In the genomic region with DNA sequence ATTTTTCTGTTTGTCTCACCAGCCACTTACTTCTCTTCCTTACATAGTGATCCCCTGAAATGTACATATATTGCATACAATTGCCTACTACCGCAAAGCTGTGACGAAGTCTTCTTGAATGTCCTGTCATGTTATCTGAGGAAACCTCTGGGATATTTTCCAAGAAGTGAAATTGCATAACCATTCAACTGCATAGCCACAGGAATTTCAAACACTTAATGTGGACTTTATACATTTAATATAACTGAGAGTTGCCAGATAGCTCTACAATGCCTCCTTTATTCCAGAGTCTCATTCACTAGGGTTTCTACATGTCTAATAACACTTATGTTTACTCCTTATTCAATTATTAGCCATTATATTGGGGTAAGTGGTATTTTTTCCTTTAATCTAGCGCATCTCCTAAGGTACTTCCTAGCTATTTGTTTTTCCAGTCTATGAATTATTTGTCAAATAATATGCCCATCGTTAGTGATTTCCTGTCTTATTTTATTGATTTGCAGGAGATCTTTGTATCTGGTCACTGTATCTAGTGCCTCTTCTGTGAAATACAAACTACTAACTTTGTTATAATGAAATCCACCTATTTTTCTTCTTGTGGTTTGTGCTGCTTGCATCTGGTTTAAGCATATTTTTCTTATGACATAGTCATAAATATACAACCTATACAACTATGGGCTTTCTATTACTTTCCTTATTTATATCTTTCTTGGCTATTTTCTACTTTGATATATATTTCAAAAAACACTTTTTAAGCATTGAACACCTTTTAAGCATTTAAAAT, we compare ENCODE assay signal across 11 cellular contexts.
A peak's percentile ranks its signal among the peaks of the same experiment; 100 is the strongest.
DNase-seq lines count a peak whose midpoint lies in the region; ATAC-seq and TF ChIP-seq lines count a peak whose summit lies in the region.
"Had no signal": no experiment of that assay in that cellular context is flagged by ENCODE, and none has a peak within 500 bp of the region (broad histone marks: within the 10 kb centered on the region; RNA-seq: fewer than 3 reads in every experiment).

No MANE protein-coding gene starts in this region.

- DNase-seq in MCF 10A (ENCODE audit: unreplicated experiment) = peak; percentile 97
- no peak for DNase-seq in breast epithelium (ENCODE audit: low spot score in 2 of 2)
- peak; percentile 36 to 84 for DNase-seq in SW 1271 (lab: John Stamatoyannopoulos, UW)
- peak; percentile 70 to 89 for DNase-seq in foreskin fibroblast
- no peak for DNase-seq in T-helper 2 cell treated with Interferon-gamma antibody and Interleukin-4, amounts not matched to agents 5 μg/mL and 100 μg/mL, for 36 hours (ENCODE audit: low spot score)
- DNase-seq in KG1 (lab: John Stamatoyannopoulos, UW) = no peak
- DNase-seq in cortex of kidney (lab: John Stamatoyannopoulos, UW) = no peak
- DNase-seq: immature natural killer cell, NCI-H1417 treated with DMSO at 0.1 percent for 48 hours had no signal

- no peak overlapping the region for H3K27ac ChIP-seq in breast epithelium

- peaks cover 3% of the 10 kb centered on the region in 2 donors for H3K9me3 ChIP-seq in breast epithelium

- TF ChIP-seq CTCF in MCF 10A (IDR thresholded peaks at IDR 0.05; ENCODE audit: unreplicated experiment) (no peak), breast epithelium (IDR thresholded peaks at IDR 0.05) (no peak), foreskin fibroblast (IDR thresholded peaks at IDR 0.05; ENCODE audit: low read depth, low read length) (no peak)

- no peaks in the 10 kb centered on the region for H3K4me1 ChIP-seq in breast epithelium

- POLR2A ChIA-PET in MCF 10A (lab: Yijun Ruan, JAX) = interaction anchor here (0.6 kb wide), 2 partner anchors 345 to 632 kb away, joined by 3 read pairs; no protein-coding TSS in a partner anchor

- H3K36me3 Mint-ChIP-seq in MCF 10A (ENCODE audit: insufficient read depth, unreplicated experiment) = no peaks in the 10 kb centered on the region
- H3K36me3 Mint-ChIP-seq in T-helper 2 cell treated with Interferon-gamma antibody and Interleukin-4, amounts not matched to agents 5 μg/mL and 100 μg/mL, for 36 hours (ENCODE audit: low read depth) = no peaks in the 10 kb centered on the region

- peaks cover 13% of the 10 kb centered on the region for H3K9me3 Mint-ChIP-seq in MCF 10A (ENCODE audit: unreplicated experiment)
- H3K9me3 Mint-ChIP-seq in T-helper 2 cell treated with Interferon-gamma antibody and Interleukin-4, amounts not matched to agents 5 μg/mL and 100 μg/mL, for 36 hours = peaks cover 4% of the 10 kb centered on the region

- H3K27ac Mint-ChIP-seq in MCF 10A (ENCODE audit: low read depth, unreplicated experiment) = peak overlapping the region; percentile 72
- H3K27ac Mint-ChIP-seq in T-helper 2 cell treated with Interferon-gamma antibody and Interleukin-4, amounts not matched to agents 5 μg/mL and 100 μg/mL, for 36 hours = no peak overlapping the region
- H3K27ac Mint-ChIP-seq: B cell, immature natural killer cell had no signal

- H3K4me3 ChIP-seq in breast epithelium (no peak overlapping the region), foreskin fibroblast (ENCODE audit: low read depth in 1 of 2, low read length in 2 of 2) (no peak overlapping the region)

- no peak for TF ChIP-seq POLR2A in breast epithelium (IDR thresholded peaks at IDR 0.05)

- ATAC-seq in HG03025 (IDR thresholded peaks at IDR 0.05; ENCODE audit: low FRiP score, unreplicated experiment) = no peak

- no peaks in the 10 kb centered on the region for H3K27me3 ChIP-seq in breast epithelium

- no peaks in the 10 kb centered on the region for H3K36me3 ChIP-seq in breast epithelium

- intact Hi-C loops in MCF 10A (cut with micrococcal nuclease) (no loop called here), breast epithelium (cut with DNase I; ENCODE audit: low total_unique reads) (loop anchor here (5.0 kb wide), 1 partner anchor 362 kb away; no protein-coding TSS in a partner anchor)

- CTCF ChIA-PET in MCF 10A (lab: Yijun Ruan, JAX) = interaction anchor here (1.1 kb wide), 1 partner anchor 964 kb away, joined by 3 read pairs; no protein-coding TSS in a partner anchor

- H3K4me1 Mint-ChIP-seq in MCF 10A (ENCODE audit: insufficient read depth, unreplicated experiment) = peaks cover 29% of the 10 kb centered on the region
- no peaks in the 10 kb centered on the region for H3K4me1 Mint-ChIP-seq in T-helper 2 cell treated with Interferon-gamma antibody and Interleukin-4, amounts not matched to agents 5 μg/mL and 100 μg/mL, for 36 hours (ENCODE audit: low read depth)
- H3K4me1 Mint-ChIP-seq: B cell, immature natural killer cell had no signal

- TSS peak; percentile 89 for BruUV-seq in MCF 10A (replicated peaks; lab: Mats Ljungman, UMichigan)

- H3K27me3 Mint-ChIP-seq in MCF 10A (ENCODE audit: insufficient read depth, unreplicated experiment) = no peaks in the 10 kb centered on the region
- H3K27me3 Mint-ChIP-seq in T-helper 2 cell treated with Interferon-gamma antibody and Interleukin-4, amounts not matched to agents 5 μg/mL and 100 μg/mL, for 36 hours (ENCODE audit: low read depth) = no peaks in the 10 kb centered on the region
- H3K27me3 Mint-ChIP-seq: B cell had no signal

- H3K4me3 Mint-ChIP-seq in MCF 10A (ENCODE audit: unreplicated experiment) = peak overlapping the region; percentile 2
- H3K4me3 Mint-ChIP-seq in T-helper 2 cell treated with Interferon-gamma antibody and Interleukin-4, amounts not matched to agents 5 μg/mL and 100 μg/mL, for 36 hours = no peak overlapping the region
- H3K4me3 Mint-ChIP-seq: B cell, immature natural killer cell had no signal

Comparison
In these comparisons a context has a peak if more than half of its experiments do, and no peak if none do; other contexts are left out.
1. DNase-seq: peak in MCF 10A (single experiment), SW 1271 (2 of 2) and foreskin fibroblast (2 of 2); none in breast epithelium (0 of 2), T-helper 2 cell treated with Interferon-gamma antibody and Interleukin-4, amounts not matched to agents 5 μg/mL and 100 μg/mL, for 36 hours (single experiment), KG1 (single experiment) and cortex of kidney (single experiment).